In the genomic region with DNA sequence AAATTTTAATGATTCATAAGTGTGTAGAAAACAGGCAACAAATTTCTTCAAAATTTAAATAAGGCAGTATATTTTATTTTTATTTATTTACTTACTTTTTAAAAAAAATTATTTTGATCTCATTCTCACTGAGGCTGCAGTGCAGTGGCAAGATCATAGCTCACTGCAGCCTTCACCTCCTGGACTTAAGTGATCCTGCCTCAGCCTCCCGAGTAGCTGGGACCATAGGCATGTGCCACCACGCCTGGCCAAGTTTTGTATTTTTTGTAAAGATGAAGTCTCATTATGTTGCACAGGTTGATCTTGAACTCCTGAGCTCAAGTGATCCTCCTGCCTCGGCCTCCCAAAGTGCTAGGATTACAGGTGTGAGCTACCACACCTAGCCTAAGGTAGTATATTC, we compare ENCODE assay signal across 21 cellular contexts.
A peak's percentile ranks its signal among the peaks of the same experiment; 100 is the strongest.
DNase-seq lines count a peak whose midpoint lies in the region; ATAC-seq and TF ChIP-seq lines count a peak whose summit lies in the region.
"Had no signal": no experiment of that assay in that cellular context is flagged by ENCODE, and none has a peak within 500 bp of the region (broad histone marks: within the 10 kb centered on the region; RNA-seq: fewer than 3 reads in every experiment).

No MANE protein-coding gene starts in this region.

- intact Hi-C loops in activated CD8-positive, alpha-beta T cell treated with anti-CD3 and anti-CD28 coated beads for 36 hours (cut with micrococcal nuclease), result loop anchor here (5.0 kb wide), 1 partner anchor 62 kb away; a partner anchor contains a TSS
- intact Hi-C loops in MCF 10A (cut with micrococcal nuclease), result no loop called here

- DNase-seq in activated T-cell treated with anti-CD3 and anti-CD28 coated beads, Interleukin-2, amount 50 U/mL, for 1 hour, result peak; percentile 22
- no peak for DNase-seq in activated T-cell treated with anti-CD3 and anti-CD28 coated beads for 4 hours
- DNase-seq in activated CD8-positive, alpha-beta T cell treated with anti-CD3 and anti-CD28 coated beads for 36 hours, result peak; percentile 11
- DNase-seq in central memory CD8-positive, alpha-beta T cell (ENCODE audit: low spot score in 2 of 2), result no peak
- no peak for DNase-seq in kidney tubule cell (ENCODE audit: low spot score)
- no peak for DNase-seq in MCF 10A (ENCODE audit: unreplicated experiment)
- DNase-seq: BE2C, dorsolateral prefrontal cortex, erythroblast, foreskin keratinocyte, hippocampal formation, islet precursor cell, lower lobe of right lung, NCI-H1105, NCI-H510A treated with DMSO at 0.1 percent for 48 hours, substantia nigra, uterus had no signal

- H3K36me3 Mint-ChIP-seq in activated CD8-positive, alpha-beta T cell treated with anti-CD3 and anti-CD28 coated beads for 36 hours (ENCODE audit: low read depth), result peaks cover 43% of the 10 kb centered on the region
- peaks cover 26% of the 10 kb centered on the region for H3K36me3 Mint-ChIP-seq in central memory CD8-positive, alpha-beta T cell (ENCODE audit: insufficient read depth)
- peaks cover 60% of the 10 kb centered on the region for H3K36me3 Mint-ChIP-seq in stimulated activated naive CD8-positive, alpha-beta T cell treated with anti-CD3 and anti-CD28 coated beads, Interleukin-15, Interleukin-2, amounts not matched to agents 100 ng/mL and 50 ng/mL, for 24 hours (ENCODE audit: low read depth)
- peaks cover 57% of the 10 kb centered on the region for H3K36me3 Mint-ChIP-seq in MCF 10A (ENCODE audit: insufficient read depth, unreplicated experiment)

- CTCF ChIA-PET in activated CD8-positive, alpha-beta T cell treated with anti-CD3 and anti-CD28 coated beads for 36 hours (lab: Charles Lee), result interaction anchor here (1.7 kb wide), 1 partner anchor 59 kb away, joined by 4 read pairs; no protein-coding TSS in a partner anchor
- CTCF ChIA-PET in MCF 10A (lab: Yijun Ruan, JAX), result no interaction called here

- H3K27ac Mint-ChIP-seq in activated CD8-positive, alpha-beta T cell treated with anti-CD3 and anti-CD28 coated beads for 36 hours, result peak overlapping the region; percentile 92
- H3K27ac Mint-ChIP-seq in central memory CD8-positive, alpha-beta T cell (ENCODE audit: low read depth), result peak overlapping the region; percentile 95
- H3K27ac Mint-ChIP-seq in stimulated activated naive CD8-positive, alpha-beta T cell treated with anti-CD3 and anti-CD28 coated beads, Interleukin-15, Interleukin-2, amounts not matched to agents 100 ng/mL and 50 ng/mL, for 24 hours, result peak overlapping the region; percentile 90
- no peak overlapping the region for H3K27ac Mint-ChIP-seq in MCF 10A (ENCODE audit: low read depth, unreplicated experiment)

- peak; percentile 64 for ATAC-seq in activated CD8-positive, alpha-beta T cell treated with anti-CD3 and anti-CD28 coated beads for 36 hours
- peak; percentile 60 for ATAC-seq in central memory CD8-positive, alpha-beta T cell (replicated peaks; ENCODE audit: extremely low read depth, poor library complexity, severe bottlenecking)
- ATAC-seq in GM21717 (IDR thresholded peaks at IDR 0.05; ENCODE audit: unreplicated experiment), result no peak
- ATAC-seq: A549, foreskin keratinocyte, lower lobe of right lung, SK-N-SH treated with all-trans-retinoic acid at 6 μM for 48 hours had no signal

- POLR2A ChIA-PET in activated CD8-positive, alpha-beta T cell treated with anti-CD3 and anti-CD28 coated beads for 36 hours (lab: Charles Lee), result no interaction called here
- POLR2A ChIA-PET in MCF 10A (lab: Yijun Ruan, JAX), result interaction anchor here (1.2 kb wide), 1 partner anchor 11 kb away, joined by 4 read pairs; no protein-coding TSS in a partner anchor

- TF ChIP-seq CTCF in activated CD8-positive, alpha-beta T cell treated with anti-CD3 and anti-CD28 coated beads for 36 hours (IDR thresholded peaks at IDR 0.05), result no peak
- TF ChIP-seq CTCF in MCF 10A (IDR thresholded peaks at IDR 0.05; ENCODE audit: unreplicated experiment), result no peak

- BruUV-seq in MCF 10A (replicated peaks; lab: Mats Ljungman, UMichigan), result no TSS peak

- H3K27me3 Mint-ChIP-seq in activated CD8-positive, alpha-beta T cell treated with anti-CD3 and anti-CD28 coated beads for 36 hours, result no peaks in the 10 kb centered on the region
- H3K27me3 Mint-ChIP-seq in central memory CD8-positive, alpha-beta T cell, result no peaks in the 10 kb centered on the region
- no peaks in the 10 kb centered on the region for H3K27me3 Mint-ChIP-seq in stimulated activated naive CD8-positive, alpha-beta T cell treated with anti-CD3 and anti-CD28 coated beads, Interleukin-15, Interleukin-2, amounts not matched to agents 100 ng/mL and 50 ng/mL, for 24 hours
- no peaks in the 10 kb centered on the region for H3K27me3 Mint-ChIP-seq in MCF 10A (ENCODE audit: insufficient read depth, unreplicated experiment)

- no peaks in the 10 kb centered on the region for H3K9me3 Mint-ChIP-seq in activated CD8-positive, alpha-beta T cell treated with anti-CD3 and anti-CD28 coated beads for 36 hours
- no peaks in the 10 kb centered on the region for H3K9me3 Mint-ChIP-seq in central memory CD8-positive, alpha-beta T cell
- no peaks in the 10 kb centered on the region for H3K9me3 Mint-ChIP-seq in stimulated activated naive CD8-positive, alpha-beta T cell treated with anti-CD3 and anti-CD28 coated beads, Interleukin-15, Interleukin-2, amounts not matched to agents 100 ng/mL and 50 ng/mL, for 24 hours
- no peaks in the 10 kb centered on the region for H3K9me3 Mint-ChIP-seq in MCF 10A (ENCODE audit: unreplicated experiment)

- peak overlapping the region; percentile 70 for H3K4me3 Mint-ChIP-seq in activated CD8-positive, alpha-beta T cell treated with anti-CD3 and anti-CD28 coated beads for 36 hours
- peak overlapping the region; percentile 89 for H3K4me3 Mint-ChIP-seq in central memory CD8-positive, alpha-beta T cell
- H3K4me3 Mint-ChIP-seq in stimulated activated naive CD8-positive, alpha-beta T cell treated with anti-CD3 and anti-CD28 coated beads, Interleukin-15, Interleukin-2, amounts not matched to agents 100 ng/mL and 50 ng/mL, for 24 hours, result peak overlapping the region; percentile 71
- H3K4me3 Mint-ChIP-seq in MCF 10A (ENCODE audit: unreplicated experiment), result no peak overlapping the region

- peaks cover 23% of the 10 kb centered on the region for H3K4me1 Mint-ChIP-seq in activated CD8-positive, alpha-beta T cell treated with anti-CD3 and anti-CD28 coated beads for 36 hours (ENCODE audit: low read depth)
- H3K4me1 Mint-ChIP-seq in central memory CD8-positive, alpha-beta T cell, result peaks cover 13% of the 10 kb centered on the region
- peaks cover 6% of the 10 kb centered on the region for H3K4me1 Mint-ChIP-seq in stimulated activated naive CD8-positive, alpha-beta T cell treated with anti-CD3 and anti-CD28 coated beads, Interleukin-15, Interleukin-2, amounts not matched to agents 100 ng/mL and 50 ng/mL, for 24 hours (ENCODE audit: low read depth)
- H3K4me1 Mint-ChIP-seq in MCF 10A (ENCODE audit: insufficient read depth, unreplicated experiment), result peaks cover 5% of the 10 kb centered on the region

Comparison
In these comparisons a context has a peak if more than half of its experiments do, and no peak if none do; other contexts are left out.
1. DNase-seq: peak in activated T-cell treated with anti-CD3 and anti-CD28 coated beads, Interleukin-2, amount 50 U/mL, for 1 hour (single experiment) and activated CD8-positive, alpha-beta T cell treated with anti-CD3 and anti-CD28 coated beads for 36 hours (single experiment); none in activated T-cell treated with anti-CD3 and anti-CD28 coated beads for 4 hours (single experiment), central memory CD8-positive, alpha-beta T cell (0 of 2), kidney tubule cell (single experiment) and MCF 10A (single experiment).